Comparison of ENCODE assay signal across 9 cellular contexts in genomic region chr9:131799177-131799823, GRCh38. TPM values are rescaled to one million over a fixed set of nuclear protein-coding genes. Genes with fewer than 3 reads are reported as not detected.
DNase-seq lines count a peak whose midpoint lies in the region; ATAC-seq and TF ChIP-seq lines count a peak whose summit lies in the region.
"Had no signal": no experiment of that assay in that cellular context is flagged by ENCODE, and none has a peak within 500 bp of the region (broad histone marks: within the 10 kb centered on the region; RNA-seq: fewer than 3 reads in every experiment).

No MANE protein-coding gene starts in this region.

- no TSS peak for BruUV-seq in OCI-LY7 (replicated peaks; lab: Mats Ljungman, UMichigan)

- H3K4me1 ChIP-seq in OCI-LY7 (ENCODE audit: insufficient read depth, low read length, poor library complexity, severe bottlenecking), result no peaks in the 10 kb centered on the region
- H3K4me1 ChIP-seq: tibial nerve had no signal

- no peak overlapping the region for H3K4me2 ChIP-seq in OCI-LY7 (ENCODE audit: low read length)

- no peaks in the 10 kb centered on the region; the same call in 1 of the 2 replicates for H4K20me1 ChIP-seq in OCI-LY7 (ENCODE audit: insufficient read depth, low read length)

- no peak overlapping the region for H3K4me3 ChIP-seq in OCI-LY7 (ENCODE audit: low read depth, low read length, poor library complexity, severe bottlenecking)
- H3K4me3 ChIP-seq: tibial nerve had no signal

- H3K27ac ChIP-seq in OCI-LY7 (ENCODE audit: low read depth, low read length, poor library complexity, severe bottlenecking), result no peak overlapping the region
- H3K27ac ChIP-seq: tibial nerve had no signal

- H3K9me2 ChIP-seq in OCI-LY7 (ENCODE audit: insufficient read depth, low read length), result no peaks in the 10 kb centered on the region

- no peaks in the 10 kb centered on the region for H3K79me2 ChIP-seq in OCI-LY7 (ENCODE audit: insufficient read depth, low read depth, low read length)

- intact Hi-C loops in OCI-LY7 (cut with micrococcal nuclease; ENCODE audit: unreplicated experiment), result no loop called here

- no peak overlapping the region for H2AFZ ChIP-seq in OCI-LY7 (ENCODE audit: low read length)

- POLR2A ChIA-PET in OCI-LY7 (lab: Charles Lee), result no interaction called here

- no peak for TF ChIP-seq CTCF in OCI-LY7 (conservative IDR thresholded peaks at IDR 0.05; ENCODE audit: low read length)

- H3K36me3 ChIP-seq in OCI-LY7 (ENCODE audit: insufficient read depth, low read length), result no peaks in the 10 kb centered on the region
- H3K36me3 ChIP-seq: tibial nerve had no signal

- DNase-seq in GM04504 (ENCODE audit: low read depth) (peak; percentile 14), OCI-LY7 (ENCODE audit: low spot score) (peak; percentile 46), hepatic stellate cell (ENCODE audit: low spot score) (peak; percentile 65)
- peak; percentile 14 for DNase-seq in activated gamma-delta T cell treated with anti-CD3 and anti-CD28 coated beads, Interleukin-2, amount 50 U/mL, for 16 hours (ENCODE audit: low read depth)
- DNase-seq in stimulated activated CD4-positive, alpha-beta T cell treated with anti-CD3 and anti-CD28 coated beads, Interleukin-2, amount 100 ng/mL, for 48 hours, result peak; percentile 45 to 46

- CTCF ChIA-PET in OCI-LY7 (lab: Charles Lee; ENCODE audit: unreplicated experiment), result no interaction called here

- no peaks in the 10 kb centered on the region for H3K9me3 ChIP-seq in OCI-LY7 (ENCODE audit: low read length)

- ATAC-seq in GM18867 (IDR thresholded peaks at IDR 0.05; ENCODE audit: unreplicated experiment) (no peak), HG03280 (IDR thresholded peaks at IDR 0.05; ENCODE audit: unreplicated experiment) (no peak), HG03025 (IDR thresholded peaks at IDR 0.05; ENCODE audit: low FRiP score, unreplicated experiment) (no peak)

RNA-seq across cellular contexts. Expression of gene RAPGEF1, which starts 59.4 kb away (rescaled TPM):
- 114 and 118 TPM in 2 replicates for total RNA-seq in OCI-LY7 (2014; rRNA removed; shearing (Covaris generic))
- 243 and 277 TPM in 2 replicates for total RNA-seq in OCI-LY7 (2022)

Comparison
In these comparisons a context has a peak if more than half of its experiments do, and no peak if none do; other contexts are left out.
1. DNase-seq: peak in every context shown above with its lines; median percentile 65 in hepatic stellate cell; 46 in OCI-LY7; 46 in stimulated activated CD4-positive, alpha-beta T cell treated with anti-CD3 and anti-CD28 coated beads, Interleukin-2, amount 100 ng/mL, for 48 hours; 14 in GM04504; 14 in activated gamma-delta T cell treated with anti-CD3 and anti-CD28 coated beads, Interleukin-2, amount 50 U/mL, for 16 hours.